ENCODE assay signal across 8 cellular contexts in genomic region chr15:73265536-73266153, GRCh38.
DNase-seq lines count a peak whose midpoint lies in the region; ATAC-seq and TF ChIP-seq lines count a peak whose summit lies in the region.

No MANE protein-coding gene starts in this region.

- H3K27ac ChIP-seq in C4-2B: no peak overlapping the region

- no peaks in the 10 kb centered on the region for H3K4me1 ChIP-seq in NT2/D1 (ENCODE audit: insufficient read depth, insufficient read length)

- H3K36me3 ChIP-seq in NT2/D1 (ENCODE audit: insufficient read depth, insufficient read length, low read length): peaks cover 20% of the 10 kb centered on the region

- H3K9ac ChIP-seq in NT2/D1 (ENCODE audit: insufficient read length, low read depth): no peak overlapping the region

- no peaks in the 10 kb centered on the region for H3K9me3 ChIP-seq in NT2/D1 (ENCODE audit: insufficient read depth, low read length)

- peak; percentile 87 for TF ChIP-seq CTCF in C4-2B (conservative IDR thresholded peaks at IDR 0.05)
- TF ChIP-seq CTCF in fibroblast of the aortic adventitia (IDR thresholded peaks at IDR 0.05; ENCODE audit: insufficient read depth, low read length): peak; percentile 72

- no peaks in the 10 kb centered on the region for H3K27me3 ChIP-seq in NT2/D1 (ENCODE audit: insufficient read depth, insufficient read length)

- ATAC-seq in GM21515 (IDR thresholded peaks at IDR 0.05; ENCODE audit: unreplicated experiment): no peak

- H3K4me3 ChIP-seq in NT2/D1 (ENCODE audit: insufficient read length, low read depth) (no peak overlapping the region), fibroblast of the aortic adventitia (ENCODE audit: low read depth, low read length) (no peak overlapping the region)

- DNase-seq in H4 (ENCODE audit: low spot score) (peak; percentile 64), NT2/D1 (ENCODE audit: low read depth, low spot score) (peak; percentile 48), activated T-cell treated with anti-CD3 and anti-CD28 coated beads for 48 hours (ENCODE audit: low read depth) (peak; percentile 42), fibroblast of the aortic adventitia (ENCODE audit: low read depth) (peak; percentile 44), renal cortical epithelial cell (ENCODE audit: low read depth) (peak; percentile 44), NCI-H345 treated with DMSO at 0.1 percent for 48 hours (lab: John Stamatoyannopoulos, UW; ENCODE audit: unreplicated experiment) (no peak)
